11 cellular contexts compared by ENCODE assay signal in genomic region chr3:194277547-194278091, GRCh38.
DNase-seq lines count a peak whose midpoint lies in the region; ATAC-seq and TF ChIP-seq lines count a peak whose summit lies in the region.
"Had no signal": no experiment of that assay in that cellular context is flagged by ENCODE, and none has a peak within 500 bp of the region (broad histone marks: within the 10 kb centered on the region; RNA-seq: fewer than 3 reads in every experiment).

No MANE protein-coding gene starts in this region.

- peak; percentile 32 for DNase-seq in H9
- DNase-seq in MCF 10A (ENCODE audit: unreplicated experiment), result peak; percentile 65
- DNase-seq in activated CD4-positive, alpha-beta T cell treated with anti-CD3 and anti-CD28 coated beads, Interleukin-2, amount 50 U/mL, for 4 hours, result no peak
- DNase-seq in T-helper 2 cell, result no peak
- DNase-seq in activated CD4-positive, alpha-beta T cell treated with anti-CD3 and anti-CD28 coated beads for 4 hours, result no peak
- DNase-seq: Kasumi-1; stimulated activated naive CD4-positive, alpha-beta T cell had no signal

- H3K27ac ChIP-seq in H9 (ENCODE audit: insufficient read length, low read depth, low read length) (no peak overlapping the region), layer of hippocampus (ENCODE audit: low read depth, low read length) (peak overlapping the region; percentile 59)
- H3K27ac ChIP-seq: cardiac muscle cell had no signal

- H3K4me1 ChIP-seq in H9 (ENCODE audit: insufficient read depth, low read length), result no peaks in the 10 kb centered on the region
- peaks cover 17% of the 10 kb centered on the region for H3K4me1 ChIP-seq in skeletal muscle satellite cell (ENCODE audit: control insufficient read depth, insufficient read depth, low read length)

- H3K23me2 ChIP-seq in H9 (ENCODE audit: insufficient read length, low read depth, low read length, poor library complexity, severe bottlenecking), result no peaks in the 10 kb centered on the region

- intact Hi-C loops in MCF 10A (cut with micrococcal nuclease), result no loop called here

- no peaks in the 10 kb centered on the region for H3K36me3 ChIP-seq in skeletal muscle satellite cell (ENCODE audit: insufficient read depth, low read length)
- H3K36me3 ChIP-seq: cardiac muscle cell had no signal

- TF ChIP-seq CTCF in H9 (conservative IDR thresholded peaks at IDR 0.05) (no peak), MCF 10A (IDR thresholded peaks at IDR 0.05; ENCODE audit: unreplicated experiment) (no peak)

- H3K36me3 Mint-ChIP-seq in H9 (ENCODE audit: insufficient read depth in 1 of 3, low read depth in 3 of 3), result peaks cover 3 to 14% (median 8%) of the 10 kb centered on the region in 3 experiments
- H3K36me3 Mint-ChIP-seq in MCF 10A (ENCODE audit: insufficient read depth, unreplicated experiment), result peaks cover 7% of the 10 kb centered on the region

- no peak overlapping the region for H2AFZ ChIP-seq in H9 (ENCODE audit: low read length)

- H3K27me3 ChIP-seq in H9 (ENCODE audit: insufficient read depth, low read length) (no peaks in the 10 kb centered on the region), layer of hippocampus (ENCODE audit: control insufficient read depth, insufficient read depth, low read length) (no peaks in the 10 kb centered on the region), skeletal muscle satellite cell (ENCODE audit: control insufficient read depth, insufficient read depth, low read length) (peaks cover 24% of the 10 kb centered on the region)
- H3K27me3 ChIP-seq: cardiac muscle cell had no signal

- H2BK5ac ChIP-seq in H9 (ENCODE audit: insufficient read length, low read length), result no peak overlapping the region

- H2BK120ac ChIP-seq in H9 (ENCODE audit: low read depth, low read length, poor library complexity, severe bottlenecking), result no peak overlapping the region

- peaks cover 24% of the 10 kb centered on the region for H3K27me3 Mint-ChIP-seq in H9 (ENCODE audit: low read depth)
- no peaks in the 10 kb centered on the region for H3K27me3 Mint-ChIP-seq in MCF 10A (ENCODE audit: insufficient read depth, unreplicated experiment)

- H3K18ac ChIP-seq in H9 (ENCODE audit: insufficient read length, low read depth, low read length), result peak overlapping the region; percentile 21

- WGBS in H9 (ENCODE audit: extremely low coverage, insufficient read length, low lambda C conversion rate), result no CpG with 5 or more reads among the region's 11 CpGs

- H4K8ac ChIP-seq in H9 (replicated peaks; ENCODE audit: insufficient read length, low read depth, low read length), result no peak overlapping the region

- H2BK20ac ChIP-seq in H9 (ENCODE audit: low read depth, low read length, poor library complexity, severe bottlenecking), result no peak overlapping the region

- H3K4me2 ChIP-seq in H9 (ENCODE audit: insufficient read depth, insufficient read length, low read length) (no peak overlapping the region), skeletal muscle satellite cell (ENCODE audit: low read length) (peak overlapping the region; percentile 34)

- H4K5ac ChIP-seq in H9 (ENCODE audit: insufficient read length, low read depth, low read length), result no peak overlapping the region

- H3K9ac ChIP-seq in H9 (ENCODE audit: extremely low read depth, insufficient read length, low read length) (no peak overlapping the region), skeletal muscle satellite cell (ENCODE audit: low read depth, low read length) (peak overlapping the region; percentile 0)

- H3K79me1 ChIP-seq in H9 (ENCODE audit: insufficient read depth, low read depth, low read length, poor library complexity, severe bottlenecking), result no peaks in the 10 kb centered on the region

- no peak overlapping the region for H4K91ac ChIP-seq in H9 (ENCODE audit: insufficient read length, low read depth, low read length)

- CTCF ChIA-PET in MCF 10A (lab: Yijun Ruan, JAX), result interaction anchor here (0.7 kb wide), 1 partner anchor 97 kb away, joined by 3 read pairs; no protein-coding TSS in a partner anchor

- 0 out of 2 replicates have a peak overlapping the region, but pooled peaks have one; percentile 31 for H3K14ac ChIP-seq in H9 (ENCODE audit: insufficient read depth, low read length)

- no peak overlapping the region for H3K56ac ChIP-seq in H9 (ENCODE audit: insufficient read length, low read depth, low read length)

- no peak overlapping the region for H3K23ac ChIP-seq in H9 (ENCODE audit: insufficient read length, low read depth, low read length)

- no peak overlapping the region for H2AK5ac ChIP-seq in H9 (ENCODE audit: insufficient read length, low read length)

- BruUV-seq in MCF 10A (replicated peaks; lab: Mats Ljungman, UMichigan), result no TSS peak

- H3K9me3 ChIP-seq in H9 (ENCODE audit: control insufficient read depth, low read depth, low read length), result no peaks in the 10 kb centered on the region
- no peaks in the 10 kb centered on the region for H3K9me3 ChIP-seq in skeletal muscle satellite cell (replicated peaks; ENCODE audit: low read length)

- H2BK12ac ChIP-seq in H9 (ENCODE audit: insufficient read length, low read depth, low read length), result no peak overlapping the region

- H3K4me3 ChIP-seq in skeletal muscle satellite cell (ENCODE audit: low read length), result no peak overlapping the region
- H3K4me3 ChIP-seq: cardiac muscle cell had no signal

- H3K4me3 Mint-ChIP-seq in H9, result no peak overlapping the region
- no peak overlapping the region for H3K4me3 Mint-ChIP-seq in MCF 10A (ENCODE audit: unreplicated experiment)

- no peaks in the 10 kb centered on the region for H4K20me1 ChIP-seq in H9 (ENCODE audit: control insufficient read depth, insufficient read depth, insufficient read length)

- no peaks in the 10 kb centered on the region for H3K79me2 ChIP-seq in H9 (ENCODE audit: insufficient read depth, low read length)

- no peak overlapping the region for H3T11ph ChIP-seq in H9 (ENCODE audit: low read length)

- H3K27ac Mint-ChIP-seq in H9, result peak overlapping the region in 1 of 3 experiments; percentile 87; a peak in 1 of 7 replicates
- H3K27ac Mint-ChIP-seq in MCF 10A (ENCODE audit: low read depth, unreplicated experiment), result peak overlapping the region; percentile 64

- no peak overlapping the region for H3K4ac ChIP-seq in H9 (ENCODE audit: low read depth, low read length)

- H3K4me1 Mint-ChIP-seq in H9 (peaks cover 31 to 36% of the 10 kb centered on the region in 2 experiments), MCF 10A (ENCODE audit: insufficient read depth, unreplicated experiment) (peaks cover 24% of the 10 kb centered on the region)

- POLR2A ChIA-PET in MCF 10A (lab: Yijun Ruan, JAX), result no interaction called here

- ATAC-seq in HG02870 (IDR thresholded peaks at IDR 0.05; ENCODE audit: unreplicated experiment), result no peak

- H3K9me3 Mint-ChIP-seq in H9, result peaks cover 10 to 15% of the 10 kb centered on the region in 2 experiments
- H3K9me3 Mint-ChIP-seq in MCF 10A (ENCODE audit: unreplicated experiment), result no peaks in the 10 kb centered on the region

- no peak overlapping the region for H2BK15ac ChIP-seq in H9 (ENCODE audit: low read depth, low read length)

Comparison
In these comparisons a context has a peak if more than half of its experiments do, and no peak if none do; other contexts are left out.
1. DNase-seq: peak in H9 (single experiment) and MCF 10A (single experiment); none in activated CD4-positive, alpha-beta T cell treated with anti-CD3 and anti-CD28 coated beads, Interleukin-2, amount 50 U/mL, for 4 hours (0 of 2), T-helper 2 cell (0 of 5) and activated CD4-positive, alpha-beta T cell treated with anti-CD3 and anti-CD28 coated beads for 4 hours (0 of 2).